ENCODE assay signal across 13 cellular contexts in genomic region chr3:149618151-149619123, GRCh38. TPM values are rescaled to one million over a fixed set of nuclear protein-coding genes. Genes with fewer than 3 reads are reported as not detected.
A peak's percentile ranks its signal among the peaks of the same experiment; 100 is the strongest.
DNase-seq lines count a peak whose midpoint lies in the region; ATAC-seq and TF ChIP-seq lines count a peak whose summit lies in the region.
"Had no signal": no experiment of that assay in that cellular context is flagged by ENCODE, and none has a peak within 500 bp of the region (broad histone marks: within the 10 kb centered on the region; RNA-seq: fewer than 3 reads in every experiment).

No MANE protein-coding gene starts in this region.

- no TSS peak for BruUV-seq in Calu3 (replicated peaks; lab: Mats Ljungman, UMichigan)

- H3K27me3 Mint-ChIP-seq in Calu3 (ENCODE audit: unreplicated experiment), result no peaks in the 10 kb centered on the region
- no peaks in the 10 kb centered on the region for H3K27me3 Mint-ChIP-seq in WTC11 (ENCODE audit: low read depth)

- H3K36me3 Mint-ChIP-seq in Calu3 (ENCODE audit: insufficient read depth, unreplicated experiment) (peaks cover 51% of the 10 kb centered on the region), WTC11 (no peaks in the 10 kb centered on the region)

- TF ChIP-seq CTCF in Calu3 (IDR thresholded peaks at IDR 0.05; ENCODE audit: unreplicated experiment) (no peak), WTC11 (IDR thresholded peaks at IDR 0.05) (no peak), fibroblast of the aortic adventitia (IDR thresholded peaks at IDR 0.05; ENCODE audit: insufficient read depth, low read length) (no peak)

- H3K4me3 Mint-ChIP-seq in Calu3 (ENCODE audit: low read depth, unreplicated experiment), result no peak overlapping the region
- H3K4me3 Mint-ChIP-seq in WTC11, result no peak overlapping the region
- H3K4me3 Mint-ChIP-seq: activated B cell treated with CpG ODN at 0.5 μM for 24 hours; activated T-cell treated with anti-CD3 and anti-CD28 coated beads, Interleukin-2, amount 50 U/mL, for 72 hours; dendritic cell treated with granulocyte-macrophage colony-stimulating factor and Interleukin-4, amounts not matched to agents 40 ng/mL and 50 ng/mL, for 4 days had no signal

- H3K9me3 Mint-ChIP-seq in Calu3 (ENCODE audit: low read depth, unreplicated experiment) (no peaks in the 10 kb centered on the region), WTC11 (no peaks in the 10 kb centered on the region)
- H3K9me3 Mint-ChIP-seq: activated B cell treated with CpG ODN at 0.5 μM for 24 hours; activated T-cell treated with anti-CD3 and anti-CD28 coated beads, Interleukin-2, amount 50 U/mL, for 72 hours; dendritic cell treated with granulocyte-macrophage colony-stimulating factor and Interleukin-4, amounts not matched to agents 40 ng/mL and 50 ng/mL, for 4 days had no signal

- H3K4me1 Mint-ChIP-seq in Calu3 (ENCODE audit: low read depth, unreplicated experiment) (peaks cover 89% of the 10 kb centered on the region), WTC11 (peaks cover 67% of the 10 kb centered on the region)
- H3K4me1 Mint-ChIP-seq: activated B cell treated with CpG ODN at 0.5 μM for 24 hours had no signal

- CTCF ChIA-PET in Calu3 (lab: Charles Lee) (interaction anchor here (0.7 to 1.6 kb wide), 4 partner anchors 9 to 99 kb away, joined by 3 to 12 read pairs (median 6); no protein-coding TSS in a partner anchor), WTC11 (lab: Charles Lee) (interaction anchor here (0.5 to 3.3 kb wide), 4 partner anchors 49 to 154 kb away, joined by 3 to 12 read pairs (median 4); no protein-coding TSS in a partner anchor)

- POLR2A ChIA-PET in WTC11 (lab: Charles Lee), result interaction anchor here (0.7 to 1.0 kb wide), 3 partner anchors 10 to 39 kb away, joined by 3 read pairs; no protein-coding TSS in a partner anchor

- H3K4me3 ChIP-seq in fibroblast of the aortic adventitia (ENCODE audit: low read depth, low read length), result no peak overlapping the region
- H3K4me3 ChIP-seq: BLaER1 had no signal

- intact Hi-C loops in Calu3 (cut with micrococcal nuclease; ENCODE audit: unreplicated experiment), result no loop called here

- no peak for DNase-seq in Calu3
- DNase-seq in WTC11 (ENCODE audit: low spot score), result no peak
- peak; percentile 88 for DNase-seq in fibroblast of the aortic adventitia (ENCODE audit: low read depth)
- peak in 30 of 56 donors; percentile 2 to 57 (median 18) for DNase-seq in nucleus accumbens (lab: John Stamatoyannopoulos, UW)
- DNase-seq in germinal center (ENCODE audit: low spot score), result no peak
- no peak for DNase-seq in GM19240 (ENCODE audit: insufficient read length, low spot score)
- no peak for DNase-seq in foreskin melanocyte
- DNase-seq: activated B cell treated with CpG ODN at 0.5 μM for 24 hours; activated T-cell treated with anti-CD3 and anti-CD28 coated beads, Interleukin-2, amount 50 U/mL, for 72 hours; occipital lobe had no signal

- ATAC-seq in WTC11 (peak; percentile 79), GM21786 (IDR thresholded peaks at IDR 0.05; ENCODE audit: unreplicated experiment) (no peak)
- ATAC-seq: activated T-cell treated with anti-CD3 and anti-CD28 coated beads, Interleukin-2, amount 50 U/mL, for 72 hours had no signal

- H3K27ac Mint-ChIP-seq in Calu3 (ENCODE audit: unreplicated experiment), result peak overlapping the region; percentile 40
- H3K27ac Mint-ChIP-seq in WTC11, result peak overlapping the region; percentile 52
- H3K27ac Mint-ChIP-seq: activated B cell treated with CpG ODN at 0.5 μM for 24 hours; activated T-cell treated with anti-CD3 and anti-CD28 coated beads, Interleukin-2, amount 50 U/mL, for 72 hours; dendritic cell treated with granulocyte-macrophage colony-stimulating factor and Interleukin-4, amounts not matched to agents 40 ng/mL and 50 ng/mL, for 4 days had no signal

TF ChIP-seq in WTC11, 78 proteins besides CTCF, POLR2A, EP300 and RAD21:
- TF ChIP-seq ZNF396 (CRISPR knock-in tag; IDR thresholded peaks at IDR 0.05; ENCODE audit: borderline replicate concordance), result no peak
- TF ChIP-seq ELF4 (CRISPR knock-in tag; IDR thresholded peaks at IDR 0.05; ENCODE audit: low read depth), result no peak
- TF ChIP-seq ZNF263 (CRISPR knock-in tag; IDR thresholded peaks at IDR 0.05; ENCODE audit: low read depth), result no peak
- no peak for TF ChIP-seq ZNF317 (CRISPR knock-in tag; IDR thresholded peaks at IDR 0.05; ENCODE audit: borderline replicate concordance, low read depth)
- no peak for TF ChIP-seq MXD4 (CRISPR knock-in tag; IDR thresholded peaks at IDR 0.05; ENCODE audit: borderline replicate concordance)
- TF ChIP-seq SOX15 (CRISPR knock-in tag; IDR thresholded peaks at IDR 0.05), result no peak
- no peak for TF ChIP-seq NFATC4 (CRISPR knock-in tag; IDR thresholded peaks at IDR 0.05)
- no peak for TF ChIP-seq TCF7 (CRISPR knock-in tag; IDR thresholded peaks at IDR 0.05; ENCODE audit: low read depth)
- TF ChIP-seq, protein P1, sequence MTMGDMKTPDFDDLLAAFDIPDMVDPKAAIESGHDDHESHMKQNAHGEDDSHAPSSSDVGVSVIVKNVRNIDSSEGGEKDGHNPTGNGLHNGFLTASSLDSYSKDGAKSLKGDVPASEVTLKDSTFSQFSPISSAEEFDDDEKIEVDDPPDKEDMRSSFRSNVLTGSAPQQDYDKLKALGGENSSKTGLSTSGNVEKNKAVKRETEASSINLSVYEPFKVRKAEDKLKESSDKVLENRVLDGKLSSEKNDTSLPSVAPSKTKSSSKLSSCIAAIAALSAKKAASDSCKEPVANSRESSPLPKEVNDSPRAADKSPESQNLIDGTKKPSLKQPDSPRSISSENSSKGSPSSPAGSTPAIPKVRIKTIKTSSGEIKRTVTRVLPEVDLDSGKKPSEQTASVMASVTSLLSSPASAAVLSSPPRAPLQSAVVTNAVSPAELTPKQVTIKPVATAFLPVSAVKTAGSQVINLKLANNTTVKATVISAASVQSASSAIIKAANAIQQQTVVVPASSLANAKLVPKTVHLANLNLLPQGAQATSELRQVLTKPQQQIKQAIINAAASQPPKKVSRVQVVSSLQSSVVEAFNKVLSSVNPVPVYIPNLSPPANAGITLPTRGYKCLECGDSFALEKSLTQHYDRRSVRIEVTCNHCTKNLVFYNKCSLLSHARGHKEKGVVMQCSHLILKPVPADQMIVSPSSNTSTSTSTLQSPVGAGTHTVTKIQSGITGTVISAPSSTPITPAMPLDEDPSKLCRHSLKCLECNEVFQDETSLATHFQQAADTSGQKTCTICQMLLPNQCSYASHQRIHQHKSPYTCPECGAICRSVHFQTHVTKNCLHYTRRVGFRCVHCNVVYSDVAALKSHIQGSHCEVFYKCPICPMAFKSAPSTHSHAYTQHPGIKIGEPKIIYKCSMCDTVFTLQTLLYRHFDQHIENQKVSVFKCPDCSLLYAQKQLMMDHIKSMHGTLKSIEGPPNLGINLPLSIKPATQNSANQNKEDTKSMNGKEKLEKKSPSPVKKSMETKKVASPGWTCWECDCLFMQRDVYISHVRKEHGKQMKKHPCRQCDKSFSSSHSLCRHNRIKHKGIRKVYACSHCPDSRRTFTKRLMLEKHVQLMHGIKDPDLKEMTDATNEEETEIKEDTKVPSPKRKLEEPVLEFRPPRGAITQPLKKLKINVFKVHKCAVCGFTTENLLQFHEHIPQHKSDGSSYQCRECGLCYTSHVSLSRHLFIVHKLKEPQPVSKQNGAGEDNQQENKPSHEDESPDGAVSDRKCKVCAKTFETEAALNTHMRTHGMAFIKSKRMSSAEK (CRISPR knock-in tag; IDR thresholded peaks at IDR 0.05; ENCODE audit: borderline replicate concordance), result no peak
- TF ChIP-seq, protein P2, sequence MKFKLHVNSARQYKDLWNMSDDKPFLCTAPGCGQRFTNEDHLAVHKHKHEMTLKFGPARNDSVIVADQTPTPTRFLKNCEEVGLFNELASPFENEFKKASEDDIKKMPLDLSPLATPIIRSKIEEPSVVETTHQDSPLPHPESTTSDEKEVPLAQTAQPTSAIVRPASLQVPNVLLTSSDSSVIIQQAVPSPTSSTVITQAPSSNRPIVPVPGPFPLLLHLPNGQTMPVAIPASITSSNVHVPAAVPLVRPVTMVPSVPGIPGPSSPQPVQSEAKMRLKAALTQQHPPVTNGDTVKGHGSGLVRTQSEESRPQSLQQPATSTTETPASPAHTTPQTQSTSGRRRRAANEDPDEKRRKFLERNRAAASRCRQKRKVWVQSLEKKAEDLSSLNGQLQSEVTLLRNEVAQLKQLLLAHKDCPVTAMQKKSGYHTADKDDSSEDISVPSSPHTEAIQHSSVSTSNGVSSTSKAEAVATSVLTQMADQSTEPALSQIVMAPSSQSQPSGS (CRISPR knock-in tag; IDR thresholded peaks at IDR 0.05; ENCODE audit: borderline replicate concordance, low read depth), result no peak
- TF ChIP-seq FOXJ3 (CRISPR knock-in tag; IDR thresholded peaks at IDR 0.05; ENCODE audit: borderline replicate concordance), result no peak
- TF ChIP-seq, protein P3, sequence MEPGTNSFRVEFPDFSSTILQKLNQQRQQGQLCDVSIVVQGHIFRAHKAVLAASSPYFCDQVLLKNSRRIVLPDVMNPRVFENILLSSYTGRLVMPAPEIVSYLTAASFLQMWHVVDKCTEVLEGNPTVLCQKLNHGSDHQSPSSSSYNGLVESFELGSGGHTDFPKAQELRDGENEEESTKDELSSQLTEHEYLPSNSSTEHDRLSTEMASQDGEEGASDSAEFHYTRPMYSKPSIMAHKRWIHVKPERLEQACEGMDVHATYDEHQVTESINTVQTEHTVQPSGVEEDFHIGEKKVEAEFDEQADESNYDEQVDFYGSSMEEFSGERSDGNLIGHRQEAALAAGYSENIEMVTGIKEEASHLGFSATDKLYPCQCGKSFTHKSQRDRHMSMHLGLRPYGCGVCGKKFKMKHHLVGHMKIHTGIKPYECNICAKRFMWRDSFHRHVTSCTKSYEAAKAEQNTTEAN (CRISPR knock-in tag; IDR thresholded peaks at IDR 0.05), result no peak
- no peak for TF ChIP-seq MLX (CRISPR knock-in tag; IDR thresholded peaks at IDR 0.05)
- TF ChIP-seq PRRX2 (CRISPR knock-in tag; IDR thresholded peaks at IDR 0.05), result no peak
- TF ChIP-seq OVOL2 (CRISPR knock-in tag; IDR thresholded peaks at IDR 0.05; ENCODE audit: borderline replicate concordance), result no peak
- TF ChIP-seq CREM (CRISPR knock-in tag; IDR thresholded peaks at IDR 0.05), result no peak
- no peak for TF ChIP-seq ZNF121 (CRISPR knock-in tag; IDR thresholded peaks at IDR 0.05)
- TF ChIP-seq RELA (CRISPR knock-in tag; IDR thresholded peaks at IDR 0.05; ENCODE audit: borderline replicate concordance), result no peak
- no peak for TF ChIP-seq FOXP1 (CRISPR knock-in tag; IDR thresholded peaks at IDR 0.05; ENCODE audit: borderline replicate concordance)
- no peak for TF ChIP-seq TEAD1 (CRISPR knock-in tag; IDR thresholded peaks at IDR 0.05)
TF ChIP-seq in WTC11: peak in this region for 0.

RNA-seq across cellular contexts. Expression of gene WWTR1, which starts 39.4 kb away (rescaled TPM):
- total RNA-seq in Calu3 (2022) (202 and 269 TPM in 2 replicates), WTC11 (2021) (24.6 to 30.0 TPM (median 25.5 TPM) in 3 replicates), fibroblast of the aortic adventitia (ENCODE audit: low replicate concordance) (54.7 and 205 TPM in 2 replicates)

Comparison
In these comparisons a context has a peak if more than half of its experiments do, and no peak if none do; other contexts are left out.
1. DNase-seq: peak in fibroblast of the aortic adventitia (single experiment) and nucleus accumbens (30 of 56); none in Calu3 (single experiment), WTC11 (single experiment), germinal center (single experiment), GM19240 (single experiment) and foreskin melanocyte (single experiment).